ENCODE assay signal across 8 cellular contexts in genomic region chr5:178589180-178590140, GRCh38. TPM values are rescaled to one million over a fixed set of nuclear protein-coding genes. Genes with fewer than 3 reads are reported as not detected.
DNase-seq lines count a peak whose midpoint lies in the region; ATAC-seq and TF ChIP-seq lines count a peak whose summit lies in the region.

No MANE protein-coding gene starts in this region.

- no peak overlapping the region for H3K27ac ChIP-seq in CD4-positive, alpha-beta memory T cell (ENCODE audit: low read depth, low read length)
- H3K27ac ChIP-seq in HL-60 (replicated peaks) = peak overlapping the region; percentile 88
- no peak overlapping the region for H3K27ac ChIP-seq in iPS-18a (ENCODE audit: low read length)
- no peak overlapping the region for H3K27ac ChIP-seq in spleen

- intact Hi-C loops in CD4-positive, alpha-beta memory T cell (cut with micrococcal nuclease) = no loop called here
- intact Hi-C loops in spleen (cut with DNase I; ENCODE audit: low total_unique reads) = loop anchor here (10.0 kb wide), 1 partner anchor 315 kb away; no protein-coding TSS in a partner anchor

- peaks cover 37 to 45% of the 10 kb centered on the region in 2 donors for H3K27me3 Mint-ChIP-seq in CD4-positive, alpha-beta memory T cell
- H3K27me3 Mint-ChIP-seq in activated naive CD8-positive, alpha-beta T cell treated with anti-CD3 and anti-CD28 coated beads, Interleukin-2, amount 10 ng/mL, durations not matched to agents 7 days and 5 days = peaks cover 47% of the 10 kb centered on the region

- peak overlapping the region in 7 of 8 donors; percentile 21 to 70 (median 64) for H3K4me3 Mint-ChIP-seq in CD4-positive, alpha-beta memory T cell
- H3K4me3 Mint-ChIP-seq in activated naive CD8-positive, alpha-beta T cell treated with anti-CD3 and anti-CD28 coated beads, Interleukin-2, amount 10 ng/mL, durations not matched to agents 7 days and 5 days = peak overlapping the region; percentile 32

- no peak for TF ChIP-seq CTCF in HL-60 (IDR thresholded peaks at IDR 0.05; ENCODE audit: insufficient read depth, low read length)
- no peak for TF ChIP-seq CTCF in spleen (IDR thresholded peaks at IDR 0.05 in 8 of 11, conservative IDR thresholded peaks at IDR 0.05 in 3 of 11)

- 7 to 33% (median 9%) methylated on average over 31 to 91 of the region's 91 CpGs for WGBS in spleen, 5 donors

- peaks cover 0 to 13% (median 6%) of the 10 kb centered on the region in 8 donors for H3K9me3 Mint-ChIP-seq in CD4-positive, alpha-beta memory T cell
- no peaks in the 10 kb centered on the region for H3K9me3 Mint-ChIP-seq in activated naive CD8-positive, alpha-beta T cell treated with anti-CD3 and anti-CD28 coated beads, Interleukin-2, amount 10 ng/mL, durations not matched to agents 7 days and 5 days

- no peak for TF ChIP-seq POLR2A in spleen (IDR thresholded peaks at IDR 0.05)

- peak; percentile 53 for ATAC-seq in activated naive CD8-positive, alpha-beta T cell treated with anti-CD3 and anti-CD28 coated beads, Interleukin-2, amount 10 ng/mL, durations not matched to agents 7 days and 5 days (ENCODE audit: low read depth)
- no peak for ATAC-seq in HG03175 (IDR thresholded peaks at IDR 0.05; ENCODE audit: unreplicated experiment)
- no peak for ATAC-seq in HG03097 (IDR thresholded peaks at IDR 0.05; ENCODE audit: low FRiP score, unreplicated experiment)

- POLR2A ChIA-PET in CD4-positive, alpha-beta memory T cell (lab: Charles Lee; ENCODE audit: partially characterized antibody) = interaction anchor here (0.9 kb wide), 1 partner anchor 37 kb away, joined by 3 read pairs; the partner anchor contains the start of gene CLK4
- POLR2A ChIA-PET in activated naive CD8-positive, alpha-beta T cell treated with anti-CD3 and anti-CD28 coated beads, Interleukin-2, amount 10 ng/mL, durations not matched to agents 7 days and 5 days (lab: Charles Lee) = no interaction called here

- H3K9me3 ChIP-seq in CD4-positive, alpha-beta memory T cell (ENCODE audit: control insufficient read depth in 1 of 2, low read length in 2 of 2) = peaks cover 0 to 5% of the 10 kb centered on the region in 2 donors
- H3K9me3 ChIP-seq in iPS-18a (ENCODE audit: control insufficient read depth, low read depth, low read length) = no peaks in the 10 kb centered on the region
- peaks cover 0 to 7% (median 6%) of the 10 kb centered on the region in 8 donors for H3K9me3 ChIP-seq in spleen

- H3K36me3 ChIP-seq in CD4-positive, alpha-beta memory T cell (ENCODE audit: insufficient read depth, low read length) = no peaks in the 10 kb centered on the region
- H3K36me3 ChIP-seq in iPS-18a (ENCODE audit: control insufficient read depth, low read depth, low read length) = no peaks in the 10 kb centered on the region
- peaks cover 0 to 6% (median 0%) of the 10 kb centered on the region in 6 donors for H3K36me3 ChIP-seq in spleen

- no peak overlapping the region for H3K27ac Mint-ChIP-seq in CD4-positive, alpha-beta memory T cell
- no peak overlapping the region for H3K27ac Mint-ChIP-seq in activated naive CD8-positive, alpha-beta T cell treated with anti-CD3 and anti-CD28 coated beads, Interleukin-2, amount 10 ng/mL, durations not matched to agents 7 days and 5 days

- peaks cover 5 to 7% of the 10 kb centered on the region in 2 donors for H3K36me3 Mint-ChIP-seq in CD4-positive, alpha-beta memory T cell
- peaks cover 8% of the 10 kb centered on the region for H3K36me3 Mint-ChIP-seq in activated naive CD8-positive, alpha-beta T cell treated with anti-CD3 and anti-CD28 coated beads, Interleukin-2, amount 10 ng/mL, durations not matched to agents 7 days and 5 days

- peak overlapping the region; percentile 38 for H3K9ac ChIP-seq in iPS-18a (ENCODE audit: low read length)

- peaks cover 5 to 24% (median 11%) of the 10 kb centered on the region in 4 donors for H3K4me1 Mint-ChIP-seq in CD4-positive, alpha-beta memory T cell
- peaks cover 5% of the 10 kb centered on the region for H3K4me1 Mint-ChIP-seq in activated naive CD8-positive, alpha-beta T cell treated with anti-CD3 and anti-CD28 coated beads, Interleukin-2, amount 10 ng/mL, durations not matched to agents 7 days and 5 days

- DNase-seq in CD4-positive, alpha-beta memory T cell = peak in 1 of 5 donors; percentile 3
- peak in 1 of 2 experiments; percentile 51 for DNase-seq in HL-60 (ENCODE audit: low read depth in 1 of 2, low spot score in 1 of 2)
- DNase-seq in activated naive CD8-positive, alpha-beta T cell treated with anti-CD3 and anti-CD28 coated beads, Interleukin-2, amount 10 ng/mL, durations not matched to agents 7 days and 5 days = no peak
- DNase-seq in spleen = peak; percentile 81
- no peak for DNase-seq in SW 1271 (lab: John Stamatoyannopoulos, UW)

- CTCF ChIA-PET in CD4-positive, alpha-beta memory T cell (lab: Charles Lee; ENCODE audit: partially characterized antibody) = no interaction called here

- peaks cover 23% of the 10 kb centered on the region for H3K27me3 ChIP-seq in CD4-positive, alpha-beta memory T cell (ENCODE audit: insufficient read depth, low read length)
- H3K27me3 ChIP-seq in HL-60 (ENCODE audit: insufficient read depth, poor library complexity, severe bottlenecking) (no peaks in the 10 kb centered on the region), iPS-18a (ENCODE audit: control insufficient read depth, insufficient read depth, low read length) (peaks cover 37% of the 10 kb centered on the region), spleen (replicated peaks in 1 of 7) (peaks cover 0 to 58% (median 29%) of the 10 kb centered on the region in 7 donors)

- no peak overlapping the region for H3K4me3 ChIP-seq in CD4-positive, alpha-beta memory T cell (ENCODE audit: low read length in 2 of 2)
- H3K4me3 ChIP-seq in HL-60 (replicated peaks; ENCODE audit: insufficient read depth, low read length) (peak overlapping the region; percentile 76), iPS-18a (ENCODE audit: low read length) (peak overlapping the region; percentile 62), spleen (peak overlapping the region; percentile 38 to 77 (median 54))

- H3K4me1 ChIP-seq in CD4-positive, alpha-beta memory T cell (ENCODE audit: insufficient read depth, low read length) = peaks cover 7% of the 10 kb centered on the region
- H3K4me1 ChIP-seq in iPS-18a (ENCODE audit: control insufficient read depth, low read depth, low read length) = peaks cover 15% of the 10 kb centered on the region
- peaks cover 0 to 33% (median 20%) of the 10 kb centered on the region in 6 donors for H3K4me1 ChIP-seq in spleen

RNA-seq across cellular contexts. Expression of gene COL23A1, which starts 0.7 kb away (rescaled TPM):
- under 1 TPM; 0.17 to 0.25 TPM for total RNA-seq in CD4-positive, alpha-beta memory T cell
- not detected for polyA plus RNA-seq in CD4-positive, alpha-beta memory T cell
- total RNA-seq in activated naive CD8-positive, alpha-beta T cell treated with anti-CD3 and anti-CD28 coated beads, Interleukin-2, amount 10 ng/mL, durations not matched to agents 7 days and 5 days = under 1 TPM; 0.60 to 0.83 TPM
- total RNA-seq in spleen = 1 to 10 TPM in 5 of 7 donors, under 1 TPM in 2; 0.63 to 3.8 (median 1.2) TPM
- 1 to 10 TPM; 1.7 to 3.1 (median 2.2) TPM for polyA plus RNA-seq in spleen

RNA-seq across cellular contexts. Expression of gene CLK4, which starts 37.4 kb away (rescaled TPM):
- 100 to 1,000 TPM; 121 to 125 TPM for total RNA-seq in CD4-positive, alpha-beta memory T cell
- 10 to 100 TPM; 11.8 to 22.4 TPM for polyA plus RNA-seq in CD4-positive, alpha-beta memory T cell
- 10 to 100 TPM; 48.3 to 56.8 TPM for total RNA-seq in activated naive CD8-positive, alpha-beta T cell treated with anti-CD3 and anti-CD28 coated beads, Interleukin-2, amount 10 ng/mL, durations not matched to agents 7 days and 5 days
- 10 to 100 TPM; 35.1 to 95.9 (median 54.8) TPM for total RNA-seq in spleen
- polyA plus RNA-seq in spleen = 10 to 100 TPM; 30.2 to 53.3 (median 44.4) TPM

Comparison
In these comparisons a context has a peak if more than half of its experiments do, and no peak if none do; other contexts are left out.
1. H3K4me3 ChIP-seq: peak in HL-60 (single experiment), iPS-18a (single experiment) and spleen (8 of 8); none in CD4-positive, alpha-beta memory T cell (0 of 2).